ENCODE assay signal across 8 cellular contexts in genomic region chr15:70258369-70259029, GRCh38.
DNase-seq lines count a peak whose midpoint lies in the region; ATAC-seq and TF ChIP-seq lines count a peak whose summit lies in the region.

No MANE protein-coding gene starts in this region.

- H3K27me3 ChIP-seq in osteoblast (ENCODE audit: insufficient read depth, low read length) (peaks cover 12% of the 10 kb centered on the region), tibial artery (no peaks in the 10 kb centered on the region)

- H3K4me1 ChIP-seq in osteoblast (ENCODE audit: insufficient read depth, low read length), result peaks cover 15% of the 10 kb centered on the region
- peaks cover 0 to 13% (median 7%) of the 10 kb centered on the region in 4 donors for H3K4me1 ChIP-seq in tibial artery

- H3K36me3 ChIP-seq in osteoblast (ENCODE audit: insufficient read depth, low read length) (no peaks in the 10 kb centered on the region), tibial artery (no peaks in the 10 kb centered on the region)

- peak overlapping the region; percentile 48 for H3K4me2 ChIP-seq in osteoblast (ENCODE audit: insufficient read depth, low read length)

- DNase-seq in RPMI7951 (ENCODE audit: low read depth), result peak; percentile 50
- peak; percentile 29 for DNase-seq in activated gamma-delta T cell (lab: John Stamatoyannopoulos, UW)
- peak; percentile 84 for DNase-seq in osteoblast (ENCODE audit: insufficient read length, low spot score, missing footprints)
- DNase-seq in tibial artery, result no peak
- no peak for DNase-seq in COLO829 (ENCODE audit: low spot score)
- DNase-seq in NCI-H774 (lab: John Stamatoyannopoulos, UW), result no peak

- TF ChIP-seq CTCF in osteoblast (IDR thresholded peaks at IDR 0.05; ENCODE audit: extremely low read depth, low read depth, low read length), result no peak
- TF ChIP-seq CTCF in tibial artery (IDR thresholded peaks at IDR 0.05), result no peak

- intact Hi-C loops in tibial artery (cut with DNase I; ENCODE audit: low total_unique reads), result no loop called here

- peak overlapping the region; percentile 75 for H2AFZ ChIP-seq in osteoblast (ENCODE audit: low read length)

- ATAC-seq in GM19463 (IDR thresholded peaks at IDR 0.05; ENCODE audit: unreplicated experiment) (peak; percentile 70), GM18517 (IDR thresholded peaks at IDR 0.05; ENCODE audit: unreplicated experiment) (no peak)

- H3K4me3 ChIP-seq in osteoblast (ENCODE audit: insufficient read depth, low read length) (peak overlapping the region; percentile 40), tibial artery (no peak overlapping the region)

- H4K20me1 ChIP-seq in osteoblast (ENCODE audit: insufficient read depth, low read length), result no peaks in the 10 kb centered on the region

- peak overlapping the region; percentile 18 for H3K27ac ChIP-seq in osteoblast (ENCODE audit: low read depth, low read length)
- H3K27ac ChIP-seq in tibial artery, result no peak overlapping the region

- H3K79me2 ChIP-seq in osteoblast (ENCODE audit: insufficient read depth, low read length), result no peaks in the 10 kb centered on the region

- H3K9me3 ChIP-seq in osteoblast (ENCODE audit: low read depth, low read length) (no peaks in the 10 kb centered on the region), tibial artery (no peaks in the 10 kb centered on the region)

Comparison
In these comparisons a context has a peak if more than half of its experiments do, and no peak if none do; other contexts are left out.
1. DNase-seq: peak in RPMI7951 (single experiment), activated gamma-delta T cell (single experiment) and osteoblast (single experiment); none in tibial artery (0 of 2), COLO829 (single experiment) and NCI-H774 (single experiment).